In the genomic region with DNA sequence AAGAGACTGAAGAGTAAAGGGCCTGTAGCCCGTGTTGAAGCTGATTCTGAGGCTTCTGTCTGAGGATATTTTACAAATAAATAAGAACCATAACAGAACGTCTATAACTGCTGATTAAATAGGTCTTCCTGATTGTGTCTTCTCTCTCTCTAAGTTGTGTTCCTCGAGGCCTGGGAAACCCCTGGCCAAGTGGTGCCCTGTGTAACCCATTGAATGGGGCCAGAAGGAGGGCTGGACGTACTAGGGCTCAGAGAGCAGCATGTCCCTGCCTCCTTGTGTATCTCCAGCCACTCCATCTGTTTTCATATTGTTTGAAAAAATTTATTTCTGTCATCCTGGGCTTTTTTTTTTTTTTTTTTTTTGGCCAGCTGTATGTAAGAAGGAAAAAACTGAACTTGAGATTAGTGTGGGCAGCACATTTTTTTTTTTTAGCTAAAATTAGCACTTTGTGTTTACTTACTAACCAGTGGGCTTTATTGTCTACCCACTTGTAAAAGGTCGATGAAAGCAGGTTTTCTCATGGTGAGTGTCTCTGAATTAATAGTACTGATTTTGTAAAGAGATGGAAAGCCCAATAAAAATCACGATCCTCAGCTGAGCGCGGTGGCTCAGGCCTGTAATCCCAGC, we compare ENCODE assay signal across 27 cellular contexts.
"Had no signal": no experiment of that assay in that cellular context is flagged by ENCODE, and none has a peak within 500 bp of the region (broad histone marks: within the 10 kb centered on the region; RNA-seq: fewer than 3 reads in every experiment).

No MANE protein-coding gene starts in this region.

- H3K9ac ChIP-seq: SK-N-SH had no signal

- H3K4me1 ChIP-seq: breast epithelium, right lobe of liver, testis, upper lobe of left lung had no signal

- H3K4me1 Mint-ChIP-seq: activated CD4-positive, alpha-beta T cell treated with anti-CD3 and anti-CD28 coated beads for 36 hours; central memory CD8-positive, alpha-beta T cell had no signal

- H3K27ac Mint-ChIP-seq: activated CD4-positive, alpha-beta T cell treated with anti-CD3 and anti-CD28 coated beads for 36 hours; activated naive CD8-positive, alpha-beta T cell; activated T-helper 1 cell treated with anti-CD3 and anti-CD28 coated beads, Interleukin-12 subunit alpha, Interleukin-12 subunit beta, Interleukin-2, Interleukin-4 antibody, amounts not matched to agents 30 ng/mL and 10 ng/mL and 1 ng/mL, durations not matched to agents 14 hours and 24 hours and 36 hours; effector memory CD8-positive, alpha-beta T cell; natural killer cell treated with Interleukin-12 subunit alpha and Interleukin-12 subunit beta and Interleukin-15 and Interleukin-18, amount 100 ng/mL, for 72 hours; T-helper 2 cell treated with Interferon-gamma antibody and Interleukin-4, amounts not matched to agents 5 μg/mL and 100 μg/mL, for 36 hours had no signal

- H3K27me3 Mint-ChIP-seq: activated CD4-positive, alpha-beta T cell treated with anti-CD3 and anti-CD28 coated beads for 36 hours; activated naive CD8-positive, alpha-beta T cell; central memory CD8-positive, alpha-beta T cell; effector memory CD8-positive, alpha-beta T cell; natural killer cell treated with Interleukin-12 subunit alpha and Interleukin-12 subunit beta and Interleukin-15 and Interleukin-18, amount 100 ng/mL, for 72 hours had no signal

- H3K27me3 ChIP-seq: breast epithelium, dorsolateral prefrontal cortex, hepatocyte, right lobe of liver, testis, upper lobe of left lung had no signal

- H3K36me3 ChIP-seq: breast epithelium had no signal

- H3K4me3 ChIP-seq: breast epithelium, dorsolateral prefrontal cortex, hepatocyte, right lobe of liver, skin epidermis, testis, upper lobe of left lung had no signal

- ATAC-seq: activated CD4-positive, alpha-beta T cell treated with anti-CD3 and anti-CD28 coated beads for 36 hours; effector memory CD8-positive, alpha-beta T cell; esophagus mucosa; left ventricle myocardium superior; natural killer cell treated with Interleukin-12 subunit alpha and Interleukin-12 subunit beta and Interleukin-15 and Interleukin-18, amount 100 ng/mL, for 72 hours; right lobe of liver had no signal

- H3K9me3 Mint-ChIP-seq: activated T-helper 1 cell treated with anti-CD3 and anti-CD28 coated beads, Interleukin-12 subunit alpha, Interleukin-12 subunit beta, Interleukin-2, Interleukin-4 antibody, amounts not matched to agents 30 ng/mL and 10 ng/mL and 1 ng/mL, durations not matched to agents 14 hours and 24 hours and 36 hours; central memory CD8-positive, alpha-beta T cell; effector memory CD8-positive, alpha-beta T cell; natural killer cell treated with Interleukin-12 subunit alpha and Interleukin-12 subunit beta and Interleukin-15 and Interleukin-18, amount 100 ng/mL, for 72 hours; T-helper 2 cell treated with Interferon-gamma antibody and Interleukin-4, amounts not matched to agents 5 μg/mL and 100 μg/mL, for 36 hours had no signal

- H3K27ac ChIP-seq: breast epithelium, hepatocyte, right lobe of liver, skin epidermis, testis, upper lobe of left lung had no signal

- H2AFZ ChIP-seq: hepatocyte had no signal

- H3K9me3 ChIP-seq: breast epithelium, right lobe of liver, SK-N-SH, testis, upper lobe of left lung had no signal

- H3K79me2 ChIP-seq: hepatocyte had no signal

- H3K4me2 ChIP-seq: hepatocyte, SK-N-SH had no signal

- DNase-seq: activated CD4-positive, alpha-beta T cell treated with anti-CD3 and anti-CD28 coated beads for 36 hours; activated CD4-positive, alpha-beta T cell treated with anti-CD3 and anti-CD28 coated beads, Interleukin-2, amount 50 U/mL, for 48 hours; activated gamma-delta T cell treated with Interleukin-2 at 50 U/mL for 16 hours; amniotic stem cell; dorsolateral prefrontal cortex; effector memory CD8-positive, alpha-beta T cell; foreskin melanocyte; glutamatergic neuron; left ventricle myocardium superior; occipital lobe; SK-N-SH; stimulated activated CD4-positive, alpha-beta T cell treated with anti-CD3 and anti-CD28 coated beads, Interleukin-1b, Interleukin-23, amount 100 ng/mL, for 48 hours; testis; upper lobe of left lung had no signal

- H3K4me3 Mint-ChIP-seq: activated CD4-positive, alpha-beta T cell treated with anti-CD3 and anti-CD28 coated beads for 36 hours; activated naive CD8-positive, alpha-beta T cell; activated T-helper 1 cell treated with anti-CD3 and anti-CD28 coated beads, Interleukin-12 subunit alpha, Interleukin-12 subunit beta, Interleukin-2, Interleukin-4 antibody, amounts not matched to agents 30 ng/mL and 10 ng/mL and 1 ng/mL, durations not matched to agents 14 hours and 24 hours and 36 hours; central memory CD8-positive, alpha-beta T cell; effector memory CD8-positive, alpha-beta T cell; natural killer cell treated with Interleukin-12 subunit alpha and Interleukin-12 subunit beta and Interleukin-15 and Interleukin-18, amount 100 ng/mL, for 72 hours; T-helper 2 cell treated with Interferon-gamma antibody and Interleukin-4, amounts not matched to agents 5 μg/mL and 100 μg/mL, for 36 hours had no signal

- FAIRE-seq: colon, endothelial cell of umbilical vein, TTC549 had no signal

- H3K9me2 ChIP-seq: SK-N-SH had no signal
